Comparison of ENCODE assay signal across 28 cellular contexts in genomic region chr16:55561319-55561848, GRCh38. TPM values are rescaled to one million over a fixed set of nuclear protein-coding genes. Genes with fewer than 3 reads are reported as not detected.
"Had no signal": no experiment of that assay in that cellular context is flagged by ENCODE, and none has a peak within 500 bp of the region (broad histone marks: within the 10 kb centered on the region; RNA-seq: fewer than 3 reads in every experiment).

No MANE protein-coding gene starts in this region.

- H3K4me1 ChIP-seq: gastrocnemius medialis had no signal

- ATAC-seq: effector memory CD8-positive, alpha-beta T cell; esophagus mucosa; gastrocnemius medialis; heart right ventricle; left cardiac atrium; left lung; left ventricle myocardium superior; lower lobe of right lung; mucosa of descending colon; naive thymus-derived CD8-positive, alpha-beta T cell had no signal

- H3K27ac ChIP-seq: epithelial cell of prostate, gastrocnemius medialis, heart right ventricle, left lung, lower lobe of right lung had no signal

- H3K36me3 ChIP-seq: esophagus squamous epithelium, gastrocnemius medialis, left lung, lower lobe of right lung had no signal

- FAIRE-seq: endometrium, islet of Langerhans, keratinocyte had no signal

- H3K9me3 ChIP-seq: esophagus squamous epithelium, gastrocnemius medialis, heart right ventricle, left lung, lower lobe of right lung, mucosa of descending colon had no signal

- H3K4me3 ChIP-seq: esophagus squamous epithelium, gastrocnemius medialis, heart right ventricle, left lung, lower lobe of right lung, mucosa of descending colon had no signal

- H3K27me3 ChIP-seq: esophagus squamous epithelium, gastrocnemius medialis, heart right ventricle, left lung had no signal

- DNase-seq: cortex of kidney; effector CD8-positive, alpha-beta T cell; effector memory CD8-positive, alpha-beta T cell; endodermal cell; erythroblast; esophagus squamous epithelium; foreskin fibroblast; foreskin melanocyte; gastrocnemius medialis; glutamatergic neuron; head of caudate nucleus; heart right ventricle; hippocampal formation; left cardiac atrium; left lung; left ventricle myocardium superior; lower lobe of right lung; mesenchymal stem cell; mucosa of descending colon; naive B cell; naive thymus-derived CD8-positive, alpha-beta T cell had no signal

RNA-seq across cellular contexts. Expression of gene CAPNS2, which starts 5.1 kb away (rescaled TPM):
- total RNA-seq: gastrocnemius medialis; kidney epithelial cell; left ventricle myocardium superior; myocyte; naive thymus-derived CD8-positive, alpha-beta T cell had no signal
- polyA plus RNA-seq: naive thymus-derived CD8-positive, alpha-beta T cell had no signal

RNA-seq across cellular contexts. Expression of gene LPCAT2, which starts 52.5 kb away (rescaled TPM):
- polyA plus RNA-seq: naive thymus-derived CD8-positive, alpha-beta T cell had no signal
